Comparison of ENCODE assay signal across 23 cellular contexts in genomic region chr2:168835961-168836360, GRCh38. TPM values are rescaled to one million over a fixed set of nuclear protein-coding genes. Genes with fewer than 3 reads are reported as not detected.
"Had no signal": no experiment of that assay in that cellular context is flagged by ENCODE, and none has a peak within 500 bp of the region (broad histone marks: within the 10 kb centered on the region; RNA-seq: fewer than 3 reads in every experiment).

No MANE protein-coding gene starts in this region.

- H3K36me3 ChIP-seq: colonic mucosa, esophagus squamous epithelium, gastrocnemius medialis had no signal

- H3K4me3 ChIP-seq: colonic mucosa, coronary artery, dorsolateral prefrontal cortex, esophagus muscularis mucosa, esophagus squamous epithelium, gastrocnemius medialis, gastroesophageal sphincter, heart left ventricle, heart right ventricle had no signal

- H3K4me1 ChIP-seq: colonic mucosa, esophagus muscularis mucosa, esophagus squamous epithelium, foreskin keratinocyte, gastrocnemius medialis, gastroesophageal sphincter, heart left ventricle, heart right ventricle had no signal

- H3K27ac ChIP-seq: colonic mucosa, coronary artery, epithelial cell of prostate, esophagus muscularis mucosa, esophagus squamous epithelium, foreskin keratinocyte, gastrocnemius medialis, gastroesophageal sphincter, heart left ventricle, heart right ventricle had no signal

- DNase-seq: colonic mucosa; cortex of kidney; dermis blood vessel endothelial cell; effector CD4-positive, alpha-beta T cell; effector CD8-positive, alpha-beta T cell; effector memory CD4-positive, alpha-beta T cell; effector memory CD8-positive, alpha-beta T cell; endodermal cell; erythroblast; esophagus squamous epithelium; foreskin fibroblast; foreskin keratinocyte; foreskin melanocyte; gastrocnemius medialis; glutamatergic neuron; head of caudate nucleus; heart left ventricle; heart right ventricle had no signal

- H3K9me3 ChIP-seq: colonic mucosa, esophagus muscularis mucosa, esophagus squamous epithelium, gastrocnemius medialis had no signal

- H3K27me3 ChIP-seq: colonic mucosa, dorsolateral prefrontal cortex, esophagus muscularis mucosa, esophagus squamous epithelium, foreskin keratinocyte, gastrocnemius medialis, gastroesophageal sphincter, heart left ventricle, heart right ventricle had no signal

RNA-seq across cellular contexts. Expression of gene NOSTRIN, which starts 33.5 kb away (rescaled TPM):
- total RNA-seq: foreskin keratinocyte had no signal
- polyA plus RNA-seq: foreskin keratinocyte had no signal

RNA-seq across cellular contexts. Expression of gene SPC25, which starts 54.3 kb away (rescaled TPM):
- total RNA-seq: gastrocnemius medialis, gastroesophageal sphincter had no signal
